Comparison of ENCODE assay signal across 7 cellular contexts in the genomic region with DNA sequence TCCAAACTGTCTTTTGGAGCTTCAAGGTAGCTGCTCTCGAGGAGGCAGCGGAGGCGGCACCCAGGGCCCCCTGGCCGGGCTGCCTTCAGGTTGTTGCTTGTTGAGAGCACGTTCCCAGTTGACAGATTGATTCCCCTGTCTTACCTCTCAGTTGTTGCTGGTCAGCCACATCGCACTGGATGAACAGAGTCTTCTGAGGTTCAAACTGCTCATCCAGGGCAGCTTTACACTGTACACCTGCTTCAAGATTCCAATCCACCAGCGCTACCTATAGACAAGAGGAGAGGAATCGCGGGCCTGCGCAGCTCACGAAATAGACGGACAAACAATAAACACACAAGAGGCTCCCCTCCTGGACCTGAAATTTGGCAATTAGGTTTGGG. TPM values are rescaled to one million over a fixed set of nuclear protein-coding genes. Genes with fewer than 3 reads are reported as not detected.
DNase-seq lines count a peak whose midpoint lies in the region; ATAC-seq, FAIRE-seq and TF ChIP-seq lines count a peak whose summit lies in the region.

No MANE protein-coding gene starts in this region.

- peak overlapping the region; percentile 84 for H3K4me3 Mint-ChIP-seq in astrocyte (ENCODE audit: unreplicated experiment)
- H3K4me3 Mint-ChIP-seq in stimulated activated naive CD8-positive, alpha-beta T cell treated with anti-CD3 and anti-CD28 coated beads, Interleukin-15, amount 100 ng/mL, for 72 hours = peak overlapping the region; percentile 88 to 90

- POLR2A ChIA-PET in HEK293T (lab: Yijun Ruan, JAX) = no interaction called here

- H3K36me3 Mint-ChIP-seq in astrocyte (ENCODE audit: low read depth, unreplicated experiment) = no peaks in the 10 kb centered on the region

- no peak for FAIRE-seq in astrocyte (lab: Jason Lieb, UNC)

- no peaks in the 10 kb centered on the region for H3K9me3 Mint-ChIP-seq in astrocyte (ENCODE audit: unreplicated experiment)
- no peaks in the 10 kb centered on the region for H3K9me3 Mint-ChIP-seq in stimulated activated naive CD8-positive, alpha-beta T cell treated with anti-CD3 and anti-CD28 coated beads, Interleukin-15, amount 100 ng/mL, for 72 hours

- peak overlapping the region; percentile 68 for H3K4me3 ChIP-seq in astrocyte (ENCODE audit: insufficient read depth, low read depth, low read length)

- TF ChIP-seq CTCF in astrocyte (IDR thresholded peaks at IDR 0.05; ENCODE audit: insufficient read depth, low read depth, low read length) = no peak

- H4K20me1 ChIP-seq in astrocyte (ENCODE audit: insufficient read depth, low read length) = no peaks in the 10 kb centered on the region

- peaks cover 31% of the 10 kb centered on the region for H3K27me3 Mint-ChIP-seq in astrocyte (ENCODE audit: low read depth, unreplicated experiment)
- H3K27me3 Mint-ChIP-seq in stimulated activated naive CD8-positive, alpha-beta T cell treated with anti-CD3 and anti-CD28 coated beads, Interleukin-15, amount 100 ng/mL, for 72 hours = no peaks in the 10 kb centered on the region

- H3K36me3 ChIP-seq in astrocyte (ENCODE audit: insufficient read depth, low read length) = no peaks in the 10 kb centered on the region

- peak overlapping the region; percentile 92 for H3K4me2 ChIP-seq in astrocyte (ENCODE audit: low read length)

- peak; percentile 34 for ATAC-seq in GM18517 (IDR thresholded peaks at IDR 0.05; ENCODE audit: unreplicated experiment)
- ATAC-seq in stimulated activated naive CD8-positive, alpha-beta T cell treated with anti-CD3 and anti-CD28 coated beads, Interleukin-15, amount 100 ng/mL, for 72 hours = peak; percentile 53

- peaks cover 3% of the 10 kb centered on the region for H3K4me1 Mint-ChIP-seq in astrocyte (ENCODE audit: low read depth, unreplicated experiment)
- H3K4me1 Mint-ChIP-seq in stimulated activated naive CD8-positive, alpha-beta T cell treated with anti-CD3 and anti-CD28 coated beads, Interleukin-15, amount 100 ng/mL, for 72 hours = peaks cover 30% of the 10 kb centered on the region

- peaks cover 12% of the 10 kb centered on the region for H3K4me1 ChIP-seq in astrocyte (ENCODE audit: insufficient read depth, low read length)

- no peaks in the 10 kb centered on the region for H3K9me3 ChIP-seq in astrocyte (ENCODE audit: insufficient read depth, low read depth, low read length)

- H3K27me3 ChIP-seq in astrocyte (ENCODE audit: insufficient read depth, low read length) = peaks cover 25% of the 10 kb centered on the region

- peak overlapping the region; percentile 15 for H3K9ac ChIP-seq in astrocyte (ENCODE audit: low read length)

- H3K27ac Mint-ChIP-seq in astrocyte (ENCODE audit: unreplicated experiment) = no peak overlapping the region
- H3K27ac Mint-ChIP-seq in stimulated activated naive CD8-positive, alpha-beta T cell treated with anti-CD3 and anti-CD28 coated beads, Interleukin-15, amount 100 ng/mL, for 72 hours = peak overlapping the region; percentile 35 to 76

- H2AFZ ChIP-seq in astrocyte (ENCODE audit: low read depth, low read length) = peak overlapping the region; percentile 36

- CTCF ChIA-PET in HEK293T (lab: Yijun Ruan, JAX) = interaction anchor here (0.6 to 0.9 kb wide), 3 partner anchors 12 to 987 kb away, joined by 3 read pairs; no protein-coding TSS in a partner anchor

- H3K27ac ChIP-seq in astrocyte (ENCODE audit: low read depth, low read length) = no peak overlapping the region

- no peaks in the 10 kb centered on the region for H3K79me2 ChIP-seq in astrocyte (ENCODE audit: insufficient read depth, low read length)

- DNase-seq in HEK293T (ENCODE audit: extremely low spot score) (peak; percentile 16), NCI-H2029 (lab: John Stamatoyannopoulos, UW) (peak; percentile 21), astrocyte (ENCODE audit: low read depth) (no peak), islet precursor cell (peak; percentile 73), NCI-H146 treated with DMSO at 0.1 percent for 48 hours (lab: John Stamatoyannopoulos, UW; ENCODE audit: unreplicated experiment) (no peak)
- DNase-seq in stimulated activated naive CD8-positive, alpha-beta T cell treated with anti-CD3 and anti-CD28 coated beads, Interleukin-15, amount 100 ng/mL, for 72 hours = peak in 1 of 2 donors; percentile 40

TF ChIP-seq in HEK293T, 16 proteins besides CTCF, POLR2A, EP300 and RAD21:
- TF ChIP-seq ELF4 (IDR thresholded peaks at IDR 0.05) (no peak), BHLHE40 (IDR thresholded peaks at IDR 0.05; ENCODE audit: borderline replicate concordance) (no peak), FOXA1 (IDR thresholded peaks at IDR 0.05) (no peak), NFRKB (IDR thresholded peaks at IDR 0.05) (no peak), SP1 (IDR thresholded peaks at IDR 0.05) (no peak), L3MBTL2 (conservative IDR thresholded peaks at IDR 0.05) (no peak), SUZ12 (IDR thresholded peaks at IDR 0.05) (no peak), FOXM1 (IDR thresholded peaks at IDR 0.05; ENCODE audit: borderline replicate concordance) (no peak), ARNT (IDR thresholded peaks at IDR 0.05) (no peak), CTBP1 (IDR thresholded peaks at IDR 0.05; ENCODE audit: borderline replicate concordance) (no peak), ZNF384 (IDR thresholded peaks at IDR 0.05) (no peak), HDGF (IDR thresholded peaks at IDR 0.05; ENCODE audit: borderline replicate concordance) (no peak), LEF1 (IDR thresholded peaks at IDR 0.05; ENCODE audit: borderline replicate concordance) (no peak), TARDBP (IDR thresholded peaks at IDR 0.05) (no peak)
- TF ChIP-seq, protein P1, sequence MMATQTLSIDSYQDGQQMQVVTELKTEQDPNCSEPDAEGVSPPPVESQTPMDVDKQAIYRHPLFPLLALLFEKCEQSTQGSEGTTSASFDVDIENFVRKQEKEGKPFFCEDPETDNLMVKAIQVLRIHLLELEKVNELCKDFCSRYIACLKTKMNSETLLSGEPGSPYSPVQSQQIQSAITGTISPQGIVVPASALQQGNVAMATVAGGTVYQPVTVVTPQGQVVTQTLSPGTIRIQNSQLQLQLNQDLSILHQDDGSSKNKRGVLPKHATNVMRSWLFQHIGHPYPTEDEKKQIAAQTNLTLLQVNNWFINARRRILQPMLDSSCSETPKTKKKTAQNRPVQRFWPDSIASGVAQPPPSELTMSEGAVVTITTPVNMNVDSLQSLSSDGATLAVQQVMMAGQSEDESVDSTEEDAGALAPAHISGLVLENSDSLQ (IDR thresholded peaks at IDR 0.05) = no peak

RNA-seq across cellular contexts. Expression of a gene that starts 0.5 kb away (rescaled TPM):
- 0.20 and 0.65 TPM in 2 replicates for total RNA-seq in astrocyte

Comparison
In these comparisons a context has a peak if more than half of its experiments do, and no peak if none do; other contexts are left out.
1. DNase-seq: peak in HEK293T (single experiment), NCI-H2029 (single experiment) and islet precursor cell (single experiment); none in astrocyte (single experiment) and NCI-H146 treated with DMSO at 0.1 percent for 48 hours (single experiment).